ENCODE assay signal across 8 cellular contexts in genomic region chr7:25180592-25180923, GRCh38. TPM values are rescaled to one million over a fixed set of nuclear protein-coding genes. Genes with fewer than 3 reads are reported as not detected.
DNase-seq lines count a peak whose midpoint lies in the region; ATAC-seq and TF ChIP-seq lines count a peak whose summit lies in the region.

No MANE protein-coding gene starts in this region.

- H3K9me3 ChIP-seq in SU-DHL-6 (ENCODE audit: insufficient read depth, low read length) (no peaks in the 10 kb centered on the region), iPS DF 6.9 (ENCODE audit: control insufficient read depth, insufficient read depth, low read length) (no peaks in the 10 kb centered on the region), thoracic aorta (no peaks in the 10 kb centered on the region)

- H3K36me3 ChIP-seq in SU-DHL-6 (ENCODE audit: low read length) = no peaks in the 10 kb centered on the region
- no peaks in the 10 kb centered on the region for H3K36me3 ChIP-seq in iPS DF 6.9 (ENCODE audit: control insufficient read depth, insufficient read depth, low read length)
- H3K36me3 ChIP-seq in thoracic aorta = no peaks in the 10 kb centered on the region

- H3K27ac ChIP-seq in SU-DHL-6 (ENCODE audit: low read depth, low read length) (no peak overlapping the region), iPS DF 6.9 (ENCODE audit: low read length) (no peak overlapping the region), thoracic aorta (peak overlapping the region; percentile 29 to 74)

- in situ Hi-C loops in GM13977 (cut with MboI; ENCODE audit: low pct_unique_long_range_greater_than_20kb, low sequenced_read_pairs, unreplicated experiment) = no loop called here

- H3K79me2 ChIP-seq in SU-DHL-6 (ENCODE audit: insufficient read depth, low read length) = no peaks in the 10 kb centered on the region

- H4K20me1 ChIP-seq in SU-DHL-6 (ENCODE audit: low read depth, low read length) = no peaks in the 10 kb centered on the region

- H3K4me1 ChIP-seq in iPS DF 6.9 (ENCODE audit: control insufficient read depth, insufficient read depth, low read length) (peaks cover 5% of the 10 kb centered on the region; the same call in 1 of the 2 replicates), thoracic aorta (ENCODE audit: control insufficient read depth in 1 of 2, low read depth in 2 of 2) (peaks cover 0 to 8% of the 10 kb centered on the region in 2 donors)

- H3K4me2 ChIP-seq in SU-DHL-6 (ENCODE audit: low read depth, low read length, poor library complexity, severe bottlenecking) = peak overlapping the region; percentile 54

- WGBS in iPS DF 6.9 (ENCODE audit: insufficient coverage, insufficient read length) = no CpG with 5 or more reads among the region's 6 CpGs

- no peak for DNase-seq in iPS DF 6.9 (ENCODE audit: low read depth, low spot score)
- no peak for DNase-seq in thoracic aorta (ENCODE audit: low spot score)
- no peak for DNase-seq in GM13977 (ENCODE audit: low spot score)
- DNase-seq in HCEC 1CT = no peak

- peak overlapping the region; percentile 96 for H2AFZ ChIP-seq in SU-DHL-6 (ENCODE audit: low read depth, low read length, severe bottlenecking)

- peak overlapping the region; percentile 70 for H3K9ac ChIP-seq in SU-DHL-6 (ENCODE audit: low read length)

- H3K9me2 ChIP-seq in SU-DHL-6 (replicated peaks; ENCODE audit: insufficient read depth, low read length) = no peaks in the 10 kb centered on the region

- peak overlapping the region; percentile 40 for H3K4me3 ChIP-seq in SU-DHL-6 (ENCODE audit: insufficient read depth, low read length, poor library complexity, severe bottlenecking)
- peak overlapping the region; percentile 11; the same call in 1 of the 2 replicates for H3K4me3 ChIP-seq in iPS DF 6.9 (ENCODE audit: low read length)
- peak overlapping the region; percentile 84 for H3K4me3 ChIP-seq in thoracic aorta

- ATAC-seq in GM18498 (IDR thresholded peaks at IDR 0.05; ENCODE audit: unreplicated experiment) (peak; percentile 39), HG02610 (IDR thresholded peaks at IDR 0.05; ENCODE audit: unreplicated experiment) (peak; percentile 27), thoracic aorta (ENCODE audit: insufficient number of reproducible peaks, low FRiP score, low read depth) (peak; percentile 41), HG03196 (IDR thresholded peaks at IDR 0.05; ENCODE audit: unreplicated experiment) (no peak)

- H3K27me3 ChIP-seq in SU-DHL-6 (ENCODE audit: low read length) = no peaks in the 10 kb centered on the region
- H3K27me3 ChIP-seq in iPS DF 6.9 (ENCODE audit: control insufficient read depth, insufficient read depth, low read length) = no peaks in the 10 kb centered on the region
- no peaks in the 10 kb centered on the region for H3K27me3 ChIP-seq in thoracic aorta (replicated peaks; ENCODE audit: insufficient read depth)

- TF ChIP-seq CTCF in SU-DHL-6 (IDR thresholded peaks at IDR 0.05; ENCODE audit: insufficient read depth, low read length, poor library complexity, severe bottlenecking) = no peak
- TF ChIP-seq CTCF in thoracic aorta (IDR thresholded peaks at IDR 0.05) = no peak
- TF ChIP-seq CTCF in GM13977 (IDR thresholded peaks at IDR 0.05; ENCODE audit: extremely low read depth, insufficient read depth, missing control alignments) = no peak

- peaks cover 5% of the 10 kb centered on the region for H3F3A ChIP-seq in SU-DHL-6 (ENCODE audit: insufficient read depth)

RNA-seq across cellular contexts. Expression of gene NPVF, which starts 47.7 kb away (rescaled TPM):
- not detected for total RNA-seq in thoracic aorta

RNA-seq across cellular contexts. Expression of gene CYCS, which starts 55.5 kb away (rescaled TPM):
- total RNA-seq in thoracic aorta = 10 to 100 TPM; 16.8 to 29.7 TPM

Comparison
In these comparisons a context has a peak if more than half of its experiments do, and no peak if none do; other contexts are left out.
1. H3K27ac ChIP-seq: peak in thoracic aorta (2 of 2); none in SU-DHL-6 (single experiment) and iPS DF 6.9 (single experiment).
2. H3K4me3 ChIP-seq: peak in every context shown above with its lines; median percentile 84 in thoracic aorta; 40 in SU-DHL-6; 11 in iPS DF 6.9.